Comparison of ENCODE assay signal across 22 cellular contexts in the genomic region with DNA sequence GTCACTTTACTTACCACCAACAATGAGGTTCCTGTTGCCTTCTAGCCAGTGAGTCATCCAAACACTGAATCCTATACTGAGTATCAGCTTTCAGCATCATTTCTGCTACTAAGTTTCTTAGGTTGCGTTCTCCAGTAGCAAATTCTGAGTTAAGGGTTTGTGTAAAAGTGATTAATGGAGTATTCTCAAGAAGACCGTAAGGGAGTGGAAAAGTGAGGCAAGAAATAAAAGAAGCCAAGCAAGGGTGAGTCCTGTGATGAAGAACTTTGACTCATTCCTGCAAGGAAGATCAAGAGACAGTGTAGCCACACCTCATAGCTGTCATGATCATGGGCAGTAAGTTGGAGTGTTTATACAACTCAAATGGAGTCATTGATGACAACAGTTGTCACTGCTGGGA.
DNase-seq lines count a peak whose midpoint lies in the region; ATAC-seq and TF ChIP-seq lines count a peak whose summit lies in the region.
"Had no signal": no experiment of that assay in that cellular context is flagged by ENCODE, and none has a peak within 500 bp of the region (broad histone marks: within the 10 kb centered on the region; RNA-seq: fewer than 3 reads in every experiment).

No MANE protein-coding gene starts in this region.

- RAD21 ChIA-PET in HCT116 (lab: Charles Lee; ENCODE audit: low non-redundant PET in 1 of 2, low total read pairs in 2 of 2, uncharacterized antibody in 2 of 2, unreplicated experiment in 2 of 2) = no interaction called here

- POLR2A ChIA-PET in HCT116 (lab: Charles Lee) = no interaction called here

- H3K27ac ChIP-seq in HCT116 (ENCODE audit: low read depth, low read length) = no peak overlapping the region
- H3K27ac ChIP-seq in RWPE2 (ENCODE audit: poor library complexity, severe bottlenecking) = peak overlapping the region; percentile 13
- H3K27ac ChIP-seq: BLaER1, KMS-11, transverse colon had no signal

- no peaks in the 10 kb centered on the region for H3K36me3 Mint-ChIP-seq in osteocyte (ENCODE audit: unreplicated experiment)
- H3K36me3 Mint-ChIP-seq: immature natural killer cell had no signal

- no peak for TF ChIP-seq CTCF in HCT116 (IDR thresholded peaks at IDR 0.05 in 2 of 3, conservative IDR thresholded peaks at IDR 0.05 in 1 of 3; ENCODE audit: borderline replicate concordance in 1 of 3, insufficient read depth in 1 of 3, low read depth in 2 of 3, low read length in 2 of 3)
- no peak for TF ChIP-seq CTCF in RWPE2 (IDR thresholded peaks at IDR 0.05; ENCODE audit: poor library complexity, severe bottlenecking)
- TF ChIP-seq CTCF in fibroblast of mammary gland (conservative IDR thresholded peaks at IDR 0.05; ENCODE audit: control insufficient read depth, insufficient read depth, low read depth, low read length) = no peak
- TF ChIP-seq CTCF in osteocyte (IDR thresholded peaks at IDR 0.05) = no peak

- DNase-seq in HCT116 (ENCODE audit: low read depth, low spot score) (no peak), RWPE2 (ENCODE audit: low spot score) (no peak), fibroblast of mammary gland (ENCODE audit: low read depth) (peak; percentile 44), skeletal muscle cell (ENCODE audit: low read depth) (peak; percentile 24), osteocyte (ENCODE audit: extremely low spot score, unreplicated experiment) (no peak)
- no peak for DNase-seq in stimulated activated CD4-positive, alpha-beta T cell treated with anti-CD3 and anti-CD28 coated beads, Interleukin-4, amount 100 ng/mL, for 1 hour
- DNase-seq: activated CD4-positive, CD25-positive, alpha-beta regulatory T cell; activated CD8-positive, alpha-beta T cell treated with anti-CD3 and anti-CD28 coated beads for 36 hours; activated gamma-delta T cell; activated naive CD8-positive, alpha-beta T cell treated with anti-CD3 and anti-CD28 coated beads, Interleukin-2, amount 50 U/mL, for 24 hours; Calu3; EL; immature natural killer cell; NCI-H1694 treated with DMSO at 0.1 percent for 48 hours; NCI-H69; stimulated activated naive CD8-positive, alpha-beta T cell treated with anti-CD3 and anti-CD28 coated beads, Interleukin-15, amount 100 ng/mL, for 72 hours; transverse colon had no signal

- 0 out of 2 replicates have a peak, but pooled peaks have one; percentile 30 for ATAC-seq in HCT116
- ATAC-seq in RWPE2 (ENCODE audit: low read depth) = peak; percentile 73
- no peak for ATAC-seq in HG03442 (IDR thresholded peaks at IDR 0.05; ENCODE audit: unreplicated experiment)
- no peak for ATAC-seq in GM19035 (IDR thresholded peaks at IDR 0.05; ENCODE audit: unreplicated experiment)
- ATAC-seq: activated CD8-positive, alpha-beta T cell treated with anti-CD3 and anti-CD28 coated beads for 36 hours; activated naive CD8-positive, alpha-beta T cell treated with anti-CD3 and anti-CD28 coated beads, Interleukin-2, amount 50 U/mL, for 24 hours; stimulated activated naive CD8-positive, alpha-beta T cell treated with anti-CD3 and anti-CD28 coated beads, Interleukin-15, amount 100 ng/mL, for 72 hours had no signal

- H3K9ac ChIP-seq in HCT116 (ENCODE audit: low read length) = no peak overlapping the region
- H3K9ac ChIP-seq: BLaER1, KMS-11 had no signal

- no peaks in the 10 kb centered on the region for H3K27me3 Mint-ChIP-seq in osteocyte (ENCODE audit: unreplicated experiment)
- H3K27me3 Mint-ChIP-seq: activated CD8-positive, alpha-beta T cell treated with anti-CD3 and anti-CD28 coated beads for 36 hours; activated naive CD8-positive, alpha-beta T cell treated with anti-CD3 and anti-CD28 coated beads, Interleukin-2, amount 50 U/mL, for 24 hours; dendritic cell treated with granulocyte-macrophage colony-stimulating factor and Interleukin-4, amounts not matched to agents 40 ng/mL and 50 ng/mL, for 4 days; stimulated activated naive CD8-positive, alpha-beta T cell treated with anti-CD3 and anti-CD28 coated beads, Interleukin-15, amount 100 ng/mL, for 72 hours had no signal

- H2AFZ ChIP-seq in HCT116 (ENCODE audit: low read depth, low read length, poor library complexity, severe bottlenecking) = no peak overlapping the region

- H3K4me1 ChIP-seq in HCT116 (ENCODE audit: control insufficient read depth in 1 of 2, insufficient read depth in 2 of 2, low read length in 2 of 2) (peaks cover 0 to 14% of the 10 kb centered on the region in 2 experiments; a peak in 2 of 4 replicates), RWPE2 (ENCODE audit: insufficient read depth, poor library complexity, severe bottlenecking) (peaks cover 13% of the 10 kb centered on the region)
- H3K4me1 ChIP-seq: BLaER1, transverse colon had no signal

- intact Hi-C loops in HCT116 (cut with micrococcal nuclease) = no loop called here

- H3K9me3 ChIP-seq in HCT116 (ENCODE audit: control insufficient read depth in 1 of 2, insufficient read depth in 1 of 2, low read depth in 1 of 2, low read length in 2 of 2) (no peaks in the 10 kb centered on the region), RWPE2 (ENCODE audit: severe bottlenecking) (no peaks in the 10 kb centered on the region)
- H3K9me3 ChIP-seq: BLaER1, transverse colon had no signal

- no peaks in the 10 kb centered on the region for H3K4me1 Mint-ChIP-seq in osteocyte (ENCODE audit: unreplicated experiment)
- H3K4me1 Mint-ChIP-seq: activated naive CD8-positive, alpha-beta T cell treated with anti-CD3 and anti-CD28 coated beads, Interleukin-2, amount 50 U/mL, for 24 hours; immature natural killer cell; stimulated activated naive CD8-positive, alpha-beta T cell treated with anti-CD3 and anti-CD28 coated beads, Interleukin-15, amount 100 ng/mL, for 72 hours had no signal

- H3K9me3 Mint-ChIP-seq in osteocyte (ENCODE audit: unreplicated experiment) = no peaks in the 10 kb centered on the region
- H3K9me3 Mint-ChIP-seq: activated CD8-positive, alpha-beta T cell treated with anti-CD3 and anti-CD28 coated beads for 36 hours; activated naive CD8-positive, alpha-beta T cell treated with anti-CD3 and anti-CD28 coated beads, Interleukin-2, amount 50 U/mL, for 24 hours; dendritic cell treated with granulocyte-macrophage colony-stimulating factor and Interleukin-4, amounts not matched to agents 40 ng/mL and 50 ng/mL, for 4 days; stimulated activated naive CD8-positive, alpha-beta T cell treated with anti-CD3 and anti-CD28 coated beads, Interleukin-15, amount 100 ng/mL, for 72 hours had no signal

- H3K36me3 ChIP-seq in HCT116 (ENCODE audit: control insufficient read depth in 1 of 2, insufficient read depth in 2 of 2, low read length in 2 of 2) (no peaks in the 10 kb centered on the region), RWPE2 (ENCODE audit: low read depth) (no peaks in the 10 kb centered on the region)
- H3K36me3 ChIP-seq: BLaER1, transverse colon had no signal

- H3K4me3 ChIP-seq in HCT116 (replicated peaks in 1 of 2; ENCODE audit: low read depth in 1 of 2, low read length in 2 of 2) (no peak overlapping the region), RWPE2 (ENCODE audit: severe bottlenecking) (no peak overlapping the region), fibroblast of mammary gland (ENCODE audit: control insufficient read depth, low read depth, low read length) (no peak overlapping the region), skeletal muscle cell (ENCODE audit: low read depth, low read length) (no peak overlapping the region)
- H3K4me3 ChIP-seq: BLaER1, transverse colon had no signal

- no TSS peak for BruUV-seq in HCT116 (replicated peaks; lab: Mats Ljungman, UMichigan)

- CTCF ChIA-PET in HCT116 (lab: Charles Lee) = no interaction called here

- no peak for TF ChIP-seq RAD21 in HCT116 (IDR thresholded peaks at IDR 0.05; ENCODE audit: low read depth)

- H3K4me2 ChIP-seq in HCT116 (ENCODE audit: low read length) = no peak overlapping the region
- H3K4me2 ChIP-seq: BLaER1, KMS-11 had no signal

- TF ChIP-seq POLR2A in HCT116 (IDR thresholded peaks at IDR 0.05; ENCODE audit: borderline replicate concordance, extremely low read depth, insufficient read depth, insufficient read length) = no peak

- H3K27ac Mint-ChIP-seq in osteocyte (ENCODE audit: unreplicated experiment) = no peak overlapping the region
- H3K27ac Mint-ChIP-seq: activated CD8-positive, alpha-beta T cell treated with anti-CD3 and anti-CD28 coated beads for 36 hours; activated naive CD8-positive, alpha-beta T cell treated with anti-CD3 and anti-CD28 coated beads, Interleukin-2, amount 50 U/mL, for 24 hours; dendritic cell treated with granulocyte-macrophage colony-stimulating factor and Interleukin-4, amounts not matched to agents 40 ng/mL and 50 ng/mL, for 4 days; immature natural killer cell; stimulated activated naive CD8-positive, alpha-beta T cell treated with anti-CD3 and anti-CD28 coated beads, Interleukin-15, amount 100 ng/mL, for 72 hours had no signal

- H4K20me1 ChIP-seq in HCT116 (ENCODE audit: insufficient read depth) = no peaks in the 10 kb centered on the region
- H4K20me1 ChIP-seq: BLaER1 had no signal

- no peaks in the 10 kb centered on the region for H3K79me2 ChIP-seq in HCT116 (ENCODE audit: insufficient read depth, low read length)

- H3K4me3 Mint-ChIP-seq in osteocyte (ENCODE audit: unreplicated experiment) = no peak overlapping the region
- H3K4me3 Mint-ChIP-seq: activated CD8-positive, alpha-beta T cell treated with anti-CD3 and anti-CD28 coated beads for 36 hours; activated naive CD8-positive, alpha-beta T cell treated with anti-CD3 and anti-CD28 coated beads, Interleukin-2, amount 50 U/mL, for 24 hours; dendritic cell treated with granulocyte-macrophage colony-stimulating factor and Interleukin-4, amounts not matched to agents 40 ng/mL and 50 ng/mL, for 4 days; immature natural killer cell; stimulated activated naive CD8-positive, alpha-beta T cell treated with anti-CD3 and anti-CD28 coated beads, Interleukin-15, amount 100 ng/mL, for 72 hours had no signal

- no peaks in the 10 kb centered on the region for H3K9me2 ChIP-seq in HCT116 (ENCODE audit: insufficient read depth)

- H3K27me3 ChIP-seq in HCT116 (ENCODE audit: insufficient read depth, low read length) = no peaks in the 10 kb centered on the region
- H3K27me3 ChIP-seq in RWPE2 (ENCODE audit: insufficient read depth, poor library complexity, severe bottlenecking) = no peaks in the 10 kb centered on the region
- H3K27me3 ChIP-seq: BLaER1, transverse colon had no signal

Comparison
In these comparisons a context has a peak if more than half of its experiments do, and no peak if none do; other contexts are left out.
1. ATAC-seq: peak in HCT116 (single experiment) and RWPE2 (single experiment); none in HG03442 (single experiment) and GM19035 (single experiment).
2. DNase-seq: peak in fibroblast of mammary gland (single experiment) and skeletal muscle cell (single experiment); none in HCT116 (single experiment), RWPE2 (single experiment), stimulated activated CD4-positive, alpha-beta T cell treated with anti-CD3 and anti-CD28 coated beads, Interleukin-4, amount 100 ng/mL, for 1 hour (single experiment) and osteocyte (single experiment).